ENCODE assay signal across 8 cellular contexts in genomic region chrX:20267599-20267923, GRCh38. TPM values are rescaled to one million over a fixed set of nuclear protein-coding genes. Genes with fewer than 3 reads are reported as not detected.
DNase-seq lines count a peak whose midpoint lies in the region; ATAC-seq and TF ChIP-seq lines count a peak whose summit lies in the region.

No MANE protein-coding gene starts in this region.

- H3K4me3 ChIP-seq in GM12864 (ENCODE audit: low read depth, low read length) (peak overlapping the region; percentile 83), WI38 (ENCODE audit: low read depth, low read length) (peak overlapping the region; percentile 71), foreskin fibroblast (ENCODE audit: low read depth in 1 of 2, low read length in 2 of 2) (peak overlapping the region; percentile 64 to 65), retinal pigment epithelial cell (ENCODE audit: low read length) (peak overlapping the region; percentile 65)

- ATAC-seq in HG02885 (IDR thresholded peaks at IDR 0.05; ENCODE audit: poor library complexity, unreplicated experiment) = no peak
- no peak for ATAC-seq in GM21528 (IDR thresholded peaks at IDR 0.05; ENCODE audit: low FRiP score, unreplicated experiment)
- ATAC-seq in HG03045 (IDR thresholded peaks at IDR 0.05; ENCODE audit: unreplicated experiment) = no peak
- no peak for ATAC-seq in left colon

- intact Hi-C loops in left colon (cut with DNase I, micrococcal nuclease) = loop anchor here in 1 of 2 donors (10.0 kb wide), 1 partner anchor 107 kb away; no protein-coding TSS in a partner anchor

- DNase-seq in GM12864 (ENCODE audit: low read depth) (no peak), foreskin fibroblast (no peak), retinal pigment epithelial cell (ENCODE audit: low read depth) (no peak), left colon (no peak)

- TF ChIP-seq CTCF in GM12864 (IDR thresholded peaks at IDR 0.05; ENCODE audit: low read depth, low read length, missing control alignments) (no peak), WI38 (IDR thresholded peaks at IDR 0.05; ENCODE audit: low read depth, low read length) (no peak), foreskin fibroblast (IDR thresholded peaks at IDR 0.05; ENCODE audit: low read depth, low read length) (no peak), retinal pigment epithelial cell (conservative IDR thresholded peaks at IDR 0.05; ENCODE audit: low read depth, low read length) (no peak)

RNA-seq across cellular contexts. Expression of gene RPS6KA3, which starts 0.9 kb away (rescaled TPM):
- total RNA-seq in left colon = 10 to 100 TPM; 88.6 to 93.7 TPM
